ENCODE assay signal across 8 cellular contexts in genomic region chr20:5949943-5950270, GRCh38. TPM values are rescaled to one million over a fixed set of nuclear protein-coding genes. Genes with fewer than 3 reads are reported as not detected.
DNase-seq lines count a peak whose midpoint lies in the region; ATAC-seq lines count a peak whose summit lies in the region.

No MANE protein-coding gene starts in this region.

- POLR2A ChIA-PET in activated CD4-positive, alpha-beta T cell treated with anti-CD3 and anti-CD28 coated beads for 36 hours (lab: Charles Lee), result no interaction called here
- POLR2A ChIA-PET in activated CD4-positive, alpha-beta memory T cell treated with anti-CD3 and anti-CD28 coated beads for 36 hours (lab: Charles Lee), result interaction anchor here (1.1 kb wide), 1 partner anchor 47 kb away, joined by 4 read pairs; no protein-coding TSS in a partner anchor

- intact Hi-C loops in activated CD4-positive, alpha-beta T cell treated with anti-CD3 and anti-CD28 coated beads for 36 hours (cut with DNase I, micrococcal nuclease), result loop anchor here (1.0 to 5.0 kb wide), 9 partner anchors 31 to 1933 kb away; partner anchors contain the start of genes CDS2 (in 1 of the 2), RNF24 (in 1 of the 2) and SHLD1 (in 1 of the 2)
- intact Hi-C loops in activated CD4-positive, alpha-beta memory T cell treated with anti-CD3 and anti-CD28 coated beads for 36 hours (cut with micrococcal nuclease), result loop anchor here (1.0 to 5.0 kb wide), 8 partner anchors 30 to 823 kb away; partner anchors contain the start of genes CDS2 and SHLD1

- ATAC-seq in activated CD4-positive, alpha-beta T cell treated with anti-CD3 and anti-CD28 coated beads for 36 hours, result no peak
- ATAC-seq in GM21529 (IDR thresholded peaks at IDR 0.05; ENCODE audit: unreplicated experiment), result no peak

- peaks cover 71% of the 10 kb centered on the region for H3K36me3 Mint-ChIP-seq in activated CD4-positive, alpha-beta T cell treated with anti-CD3 and anti-CD28 coated beads for 36 hours (ENCODE audit: low read depth)
- peaks cover 65% of the 10 kb centered on the region for H3K36me3 Mint-ChIP-seq in activated CD4-positive, alpha-beta memory T cell treated with anti-CD3 and anti-CD28 coated beads for 36 hours
- H3K36me3 Mint-ChIP-seq in immature natural killer cell, result peaks cover 10 to 23% (median 12%) of the 10 kb centered on the region in 3 donors

- H3K4me3 Mint-ChIP-seq in activated CD4-positive, alpha-beta T cell treated with anti-CD3 and anti-CD28 coated beads for 36 hours, result peak overlapping the region; percentile 95
- H3K4me3 Mint-ChIP-seq in activated CD4-positive, alpha-beta memory T cell treated with anti-CD3 and anti-CD28 coated beads for 36 hours, result peak overlapping the region; percentile 88
- peak overlapping the region; percentile 91 to 97 (median 92) for H3K4me3 Mint-ChIP-seq in immature natural killer cell

- H3K27ac Mint-ChIP-seq in activated CD4-positive, alpha-beta T cell treated with anti-CD3 and anti-CD28 coated beads for 36 hours, result peak overlapping the region; percentile 96
- peak overlapping the region; percentile 95 for H3K27ac Mint-ChIP-seq in activated CD4-positive, alpha-beta memory T cell treated with anti-CD3 and anti-CD28 coated beads for 36 hours
- peak overlapping the region; percentile 90 to 96 (median 94) for H3K27ac Mint-ChIP-seq in immature natural killer cell

- H3K27me3 Mint-ChIP-seq in activated CD4-positive, alpha-beta T cell treated with anti-CD3 and anti-CD28 coated beads for 36 hours, result no peaks in the 10 kb centered on the region
- H3K27me3 Mint-ChIP-seq in activated CD4-positive, alpha-beta memory T cell treated with anti-CD3 and anti-CD28 coated beads for 36 hours, result peaks cover 1% of the 10 kb centered on the region
- peaks cover 9 to 19% (median 12%) of the 10 kb centered on the region in 3 donors for H3K27me3 Mint-ChIP-seq in immature natural killer cell (ENCODE audit: low read depth in 3 of 3)

- H3K36me3 ChIP-seq in thymus (ENCODE audit: control insufficient read depth, insufficient read depth), result peaks cover 12% of the 10 kb centered on the region

- no peak for DNase-seq in activated CD4-positive, alpha-beta T cell treated with anti-CD3 and anti-CD28 coated beads for 36 hours
- no peak for DNase-seq in activated CD4-positive, alpha-beta T cell treated with anti-CD3 and anti-CD28 coated beads, Interleukin-2, amount 50 U/mL, for 48 hours
- DNase-seq in activated CD4-positive, alpha-beta memory T cell treated with anti-CD3 and anti-CD28 coated beads for 36 hours, result no peak
- DNase-seq in immature natural killer cell (no peak), globus pallidus (ENCODE audit: low spot score) (no peak), NCI-H1417 treated with DMSO at 0.1 percent for 48 hours (lab: John Stamatoyannopoulos, UW) (no peak)

- H3K9me3 Mint-ChIP-seq in activated CD4-positive, alpha-beta T cell treated with anti-CD3 and anti-CD28 coated beads for 36 hours (ENCODE audit: low read depth), result no peaks in the 10 kb centered on the region
- H3K9me3 Mint-ChIP-seq in activated CD4-positive, alpha-beta memory T cell treated with anti-CD3 and anti-CD28 coated beads for 36 hours, result no peaks in the 10 kb centered on the region
- H3K9me3 Mint-ChIP-seq in immature natural killer cell, result no peaks in the 10 kb centered on the region

- H3K4me1 Mint-ChIP-seq in activated CD4-positive, alpha-beta T cell treated with anti-CD3 and anti-CD28 coated beads for 36 hours, result peaks cover 52% of the 10 kb centered on the region
- H3K4me1 Mint-ChIP-seq in activated CD4-positive, alpha-beta memory T cell treated with anti-CD3 and anti-CD28 coated beads for 36 hours (ENCODE audit: low read depth), result peaks cover 64% of the 10 kb centered on the region
- H3K4me1 Mint-ChIP-seq in immature natural killer cell, result peaks cover 49 to 58% of the 10 kb centered on the region in 2 donors

- under 1% methylated on average over 11 of the region's 11 CpGs for WGBS in thymus

- CTCF ChIA-PET in activated CD4-positive, alpha-beta T cell treated with anti-CD3 and anti-CD28 coated beads for 36 hours (lab: Charles Lee), result no interaction called here
- CTCF ChIA-PET in activated CD4-positive, alpha-beta memory T cell treated with anti-CD3 and anti-CD28 coated beads for 36 hours (lab: Charles Lee), result interaction anchor here (2.1 kb wide), 1 partner anchor 421 kb away, joined by 14 read pairs; no protein-coding TSS in a partner anchor

- H3K4me1 ChIP-seq in thymus (ENCODE audit: control insufficient read depth, insufficient read depth, low read length), result peaks cover 9% of the 10 kb centered on the region

- H3K27me3 ChIP-seq in thymus (ENCODE audit: control insufficient read depth, insufficient read depth), result no peaks in the 10 kb centered on the region

- H3K9me3 ChIP-seq in thymus (ENCODE audit: control insufficient read depth), result no peaks in the 10 kb centered on the region

- H3K4me3 ChIP-seq in thymus (ENCODE audit: low read length), result peak overlapping the region; percentile 84

- peak overlapping the region; percentile 76 for H3K27ac ChIP-seq in thymus (ENCODE audit: low read depth)

RNA-seq across cellular contexts. Expression of gene TRMT6, which starts 0.4 kb away (rescaled TPM):
- 10 to 100 TPM; 20.9 to 27.3 TPM for total RNA-seq in activated CD4-positive, alpha-beta T cell treated with anti-CD3 and anti-CD28 coated beads for 36 hours
- total RNA-seq in activated CD4-positive, alpha-beta memory T cell treated with anti-CD3 and anti-CD28 coated beads for 36 hours, result 10 to 100 TPM; 24.9 to 27.1 TPM
- polyA plus RNA-seq in immature natural killer cell (10 to 100 TPM; 12.7 to 15.3 (median 14.6) TPM), thymus (18.9 TPM)

RNA-seq across cellular contexts. Expression of gene MCM8, which starts 0.5 kb away (rescaled TPM):
- total RNA-seq in activated CD4-positive, alpha-beta T cell treated with anti-CD3 and anti-CD28 coated beads for 36 hours, result 10 to 100 TPM; 42.5 to 45.4 TPM
- 10 to 100 TPM; 46.8 to 50.7 TPM for total RNA-seq in activated CD4-positive, alpha-beta memory T cell treated with anti-CD3 and anti-CD28 coated beads for 36 hours
- 1 to 10 TPM in 2 of 3 donors, under 1 TPM in 1; 0.04 to 3.1 (median 1.0) TPM for polyA plus RNA-seq in immature natural killer cell
- 4.9 TPM for polyA plus RNA-seq in thymus

RNA-seq across cellular contexts. Expression of gene CHGB, which starts 38.6 kb away (rescaled TPM):
- total RNA-seq in activated CD4-positive, alpha-beta T cell treated with anti-CD3 and anti-CD28 coated beads for 36 hours, result under 1 TPM in 1 of 2 experiments, not detected in 1; 0.09 TPM
- total RNA-seq in activated CD4-positive, alpha-beta memory T cell treated with anti-CD3 and anti-CD28 coated beads for 36 hours, result under 1 TPM in 1 of 2 experiments, not detected in 1; 0.21 TPM
- not detected for polyA plus RNA-seq in immature natural killer cell
- 4.3 TPM for polyA plus RNA-seq in thymus

RNA-seq across cellular contexts. Expression of gene CRLS1, which starts 56.0 kb away (rescaled TPM):
- total RNA-seq in activated CD4-positive, alpha-beta T cell treated with anti-CD3 and anti-CD28 coated beads for 36 hours, result 10 to 100 TPM; 37.4 to 51.7 TPM
- 10 to 100 TPM; 36.5 to 38.4 TPM for total RNA-seq in activated CD4-positive, alpha-beta memory T cell treated with anti-CD3 and anti-CD28 coated beads for 36 hours
- polyA plus RNA-seq in immature natural killer cell, result 10 to 100 TPM; 37.2 to 54.5 (median 39.8) TPM
- 69.1 TPM for polyA plus RNA-seq in thymus
